ENCODE assay signal across 8 cellular contexts in genomic region chr7:66636253-66636604, GRCh38. TPM values are rescaled to one million over a fixed set of nuclear protein-coding genes. Genes with fewer than 3 reads are reported as not detected.
A peak's percentile ranks its signal among the peaks of the same experiment; 100 is the strongest.
DNase-seq lines count a peak whose midpoint lies in the region; ATAC-seq and TF ChIP-seq lines count a peak whose summit lies in the region.
"Not testable (repeated sequence)": the region's sequence is repeated elsewhere in the genome, so short reads cannot be mapped to it uniquely, and the experiment has no call there.

No MANE protein-coding gene starts in this region.

- intact Hi-C loops in OCI-LY7 (cut with micrococcal nuclease; ENCODE audit: unreplicated experiment): loop anchor here (10.0 kb wide), 1 partner anchor 359 kb away; the partner anchor contains the start of genes SBDS and TYW1
- intact Hi-C loops in activated CD8-positive, alpha-beta T cell treated with anti-CD3 and anti-CD28 coated beads for 36 hours (cut with micrococcal nuclease); right cardiac atrium (cut with DNase I); vagina (cut with DNase I): not testable (repeated sequence)

- H3K27me3 ChIP-seq in CD8-positive, alpha-beta memory T cell (ENCODE audit: insufficient read depth, low read length, poor library complexity, severe bottlenecking); right cardiac atrium (ENCODE audit: control insufficient read depth, insufficient read depth); skeletal muscle satellite cell (ENCODE audit: control insufficient read depth, insufficient read depth, low read length); vagina: not testable (repeated sequence)

- not testable (repeated sequence) for H4K20me1 ChIP-seq in OCI-LY7 (ENCODE audit: insufficient read depth, low read length)

- POLR2A ChIA-PET in CD8-positive, alpha-beta memory T cell (lab: Charles Lee); OCI-LY7 (lab: Charles Lee); activated CD8-positive, alpha-beta T cell treated with anti-CD3 and anti-CD28 coated beads for 36 hours (lab: Charles Lee): not testable (repeated sequence)

- H3K4me1 ChIP-seq in CD8-positive, alpha-beta memory T cell (ENCODE audit: insufficient read depth, low read length): peaks cover 21% of the 10 kb centered on the region
- peaks cover 46% of the 10 kb centered on the region for H3K4me1 ChIP-seq in OCI-LY7 (ENCODE audit: insufficient read depth, low read length, poor library complexity, severe bottlenecking)
- not testable (repeated sequence) for H3K4me1 ChIP-seq in right cardiac atrium (ENCODE audit: control insufficient read depth, insufficient read depth, low read length); skeletal muscle satellite cell (ENCODE audit: control insufficient read depth, insufficient read depth, low read length); vagina

- peaks cover 40% of the 10 kb centered on the region for H3K36me3 ChIP-seq in CD8-positive, alpha-beta memory T cell (ENCODE audit: insufficient read depth, low read length)
- H3K36me3 ChIP-seq in OCI-LY7 (ENCODE audit: insufficient read depth, low read length) (peaks cover 60% of the 10 kb centered on the region), skeletal muscle satellite cell (ENCODE audit: insufficient read depth, low read length) (peaks cover 44% of the 10 kb centered on the region), vagina (peaks cover 6 to 38% of the 10 kb centered on the region in 2 donors)

- not testable (repeated sequence) for H3K27me3 Mint-ChIP-seq in CD8-positive, alpha-beta memory T cell; activated CD8-positive, alpha-beta T cell treated with anti-CD3 and anti-CD28 coated beads for 36 hours; effector memory CD8-positive, alpha-beta T cell

- CTCF ChIA-PET in CD8-positive, alpha-beta memory T cell (lab: Charles Lee); OCI-LY7 (lab: Charles Lee; ENCODE audit: unreplicated experiment); activated CD8-positive, alpha-beta T cell treated with anti-CD3 and anti-CD28 coated beads for 36 hours (lab: Charles Lee): not testable (repeated sequence)

- peaks cover 33 to 63% (median 37%) of the 10 kb centered on the region in 3 donors for H3K4me1 Mint-ChIP-seq in CD8-positive, alpha-beta memory T cell
- peaks cover 31% of the 10 kb centered on the region for H3K4me1 Mint-ChIP-seq in activated CD8-positive, alpha-beta T cell treated with anti-CD3 and anti-CD28 coated beads for 36 hours (ENCODE audit: low read depth)
- peaks cover 30 to 37% of the 10 kb centered on the region in 2 donors for H3K4me1 Mint-ChIP-seq in effector memory CD8-positive, alpha-beta T cell (ENCODE audit: low read depth in 2 of 2)

- TF ChIP-seq CTCF in OCI-LY7 (conservative IDR thresholded peaks at IDR 0.05; ENCODE audit: low read length); activated CD8-positive, alpha-beta T cell treated with anti-CD3 and anti-CD28 coated beads for 36 hours (IDR thresholded peaks at IDR 0.05); vagina (IDR thresholded peaks at IDR 0.05): not testable (repeated sequence)

- not testable (repeated sequence) for H3K4me3 ChIP-seq in CD8-positive, alpha-beta memory T cell (ENCODE audit: low read length); OCI-LY7 (ENCODE audit: low read depth, low read length, poor library complexity, severe bottlenecking); right cardiac atrium (ENCODE audit: low read length); skeletal muscle satellite cell (ENCODE audit: low read length); vagina

- not testable (repeated sequence) for TF ChIP-seq POLR2A in vagina (IDR thresholded peaks at IDR 0.05)

- not testable (repeated sequence) for H2AFZ ChIP-seq in OCI-LY7 (ENCODE audit: low read length)

- H3K9me2 ChIP-seq in OCI-LY7 (ENCODE audit: insufficient read depth, low read length): not testable (repeated sequence)

- not testable (repeated sequence) for DNase-seq in CD8-positive, alpha-beta memory T cell; OCI-LY7 (ENCODE audit: low spot score); activated CD8-positive, alpha-beta T cell treated with anti-CD3 and anti-CD28 coated beads for 36 hours; effector memory CD8-positive, alpha-beta T cell; right cardiac atrium; vagina (ENCODE audit: extremely low spot score in 2 of 2)

- peaks cover 6 to 67% (median 21%) of the 10 kb centered on the region in 3 donors for H3K36me3 Mint-ChIP-seq in CD8-positive, alpha-beta memory T cell
- H3K36me3 Mint-ChIP-seq in activated CD8-positive, alpha-beta T cell treated with anti-CD3 and anti-CD28 coated beads for 36 hours (ENCODE audit: low read depth): not testable (repeated sequence)
- H3K36me3 Mint-ChIP-seq in effector memory CD8-positive, alpha-beta T cell (ENCODE audit: insufficient read depth): peaks cover 81% of the 10 kb centered on the region

- H3K9me3 ChIP-seq in CD8-positive, alpha-beta memory T cell (ENCODE audit: low read length); OCI-LY7 (ENCODE audit: low read length); right cardiac atrium (ENCODE audit: control insufficient read depth, low read length); skeletal muscle satellite cell (replicated peaks; ENCODE audit: low read length); vagina: not testable (repeated sequence)

- peaks cover 20% of the 10 kb centered on the region; the same call in 1 of the 2 replicates for H3K79me2 ChIP-seq in OCI-LY7 (ENCODE audit: insufficient read depth, low read depth, low read length)

- H3K27ac ChIP-seq in CD8-positive, alpha-beta memory T cell (ENCODE audit: low read depth, low read length): not testable (repeated sequence)
- H3K27ac ChIP-seq in OCI-LY7 (ENCODE audit: low read depth, low read length, poor library complexity, severe bottlenecking) (peak overlapping the region; percentile 81), angular gyrus (ENCODE audit: low read depth, low read length) (peak overlapping the region; percentile 82), right cardiac atrium (ENCODE audit: low read length) (peak overlapping the region; percentile 72), vagina (peak overlapping the region; percentile 44)

- WGBS in right cardiac atrium: 58% methylated on average over 1 of the region's 5 CpGs

- peak overlapping the region in 5 of 8 donors; percentile 32 to 61 (median 52) for H3K27ac Mint-ChIP-seq in CD8-positive, alpha-beta memory T cell
- peak overlapping the region; percentile 68 for H3K27ac Mint-ChIP-seq in activated CD8-positive, alpha-beta T cell treated with anti-CD3 and anti-CD28 coated beads for 36 hours
- peak overlapping the region; percentile 17 to 79 for H3K27ac Mint-ChIP-seq in effector memory CD8-positive, alpha-beta T cell

- not testable (repeated sequence) for H3K9me3 Mint-ChIP-seq in CD8-positive, alpha-beta memory T cell; activated CD8-positive, alpha-beta T cell treated with anti-CD3 and anti-CD28 coated beads for 36 hours; effector memory CD8-positive, alpha-beta T cell

- not testable (repeated sequence) for H3K4me2 ChIP-seq in OCI-LY7 (ENCODE audit: low read length)
- peak overlapping the region; percentile 48 for H3K4me2 ChIP-seq in skeletal muscle satellite cell (ENCODE audit: low read length)

- peak; percentile 43 for ATAC-seq in activated CD8-positive, alpha-beta T cell treated with anti-CD3 and anti-CD28 coated beads for 36 hours
- not testable (repeated sequence) for ATAC-seq in effector memory CD8-positive, alpha-beta T cell (replicated peaks)
- peak in 1 of 2 donors; percentile 35 for ATAC-seq in right cardiac atrium

- not testable (repeated sequence) for BruUV-seq in OCI-LY7 (replicated peaks; lab: Mats Ljungman, UMichigan)

- H3K9ac ChIP-seq in skeletal muscle satellite cell (ENCODE audit: low read depth, low read length): not testable (repeated sequence)

- H3K4me3 Mint-ChIP-seq in CD8-positive, alpha-beta memory T cell: peak overlapping the region in 1 of 7 donors; percentile 23
- not testable (repeated sequence) for H3K4me3 Mint-ChIP-seq in activated CD8-positive, alpha-beta T cell treated with anti-CD3 and anti-CD28 coated beads for 36 hours; effector memory CD8-positive, alpha-beta T cell

RNA-seq across cellular contexts. Expression of gene KCTD7, which starts 7.5 kb away (rescaled TPM):
- 10 to 100 TPM; 11.6 to 12.5 TPM for total RNA-seq in CD8-positive, alpha-beta memory T cell
- 17.1 TPM for polyA plus RNA-seq in CD8-positive, alpha-beta memory T cell
- 32.9 and 40.5 TPM in 2 replicates for total RNA-seq in OCI-LY7 (2014; rRNA removed; shearing (Covaris generic))
- total RNA-seq in OCI-LY7 (2022) (41.8 and 43.3 TPM in 2 replicates), right cardiac atrium (10 to 100 TPM in 2 of 4 donors, 1 to 10 TPM in 2; 5.9 to 13.2 (median 10.2) TPM), vagina (20.6 TPM)
- total RNA-seq in activated CD8-positive, alpha-beta T cell treated with anti-CD3 and anti-CD28 coated beads for 36 hours: 1 to 10 TPM; 4.8 to 5.4 TPM
- 8.5 TPM for polyA plus RNA-seq in right cardiac atrium
- 5.1 and 7.6 TPM in 2 replicates for total RNA-seq in skeletal muscle satellite cell (2012; rRNA removed)
